23 cellular contexts compared by ENCODE assay signal in genomic region chr15:47485419-47485818, GRCh38.
"Had no signal": no experiment of that assay in that cellular context is flagged by ENCODE, and none has a peak within 500 bp of the region (broad histone marks: within the 10 kb centered on the region; RNA-seq: fewer than 3 reads in every experiment).

No MANE protein-coding gene starts in this region.

- H3K27me3 ChIP-seq: esophagus squamous epithelium, gastrocnemius medialis, neutrophil, pancreas, stomach, testis, tibial artery had no signal

- H3K4me1 ChIP-seq: esophagus squamous epithelium, gastrocnemius medialis, pancreas, stomach, testis, tibial artery had no signal

- H3K4me3 ChIP-seq: esophagus squamous epithelium, gastrocnemius medialis, lung, pancreas, stomach, testis, tibial artery had no signal

- DNase-seq: cerebellar nuclear complex; cortex of kidney; effector memory CD8-positive, alpha-beta T cell; erythroblast; esophagus squamous epithelium; gastrocnemius medialis; head of caudate nucleus; left ventricle myocardium superior; natural killer cell; pancreas; stimulated activated CD4-positive, alpha-beta T cell treated with anti-CD3 and anti-CD28 coated beads, Interleukin-2, amount 100 ng/mL, for 24 hours; stimulated activated CD4-positive, alpha-beta T cell treated with anti-CD3 and anti-CD28 coated beads, Interleukin-4, amount 100 ng/mL, for 24 hours; stimulated activated naive CD4-positive, alpha-beta T cell treated with Interleukin-2 at 50 U/mL for 16 hours; stomach; substantia nigra; testis; tibial artery had no signal

- FAIRE-seq: endometrium, keratinocyte, pancreas had no signal

- ATAC-seq: effector memory CD8-positive, alpha-beta T cell; gastrocnemius medialis; left ventricle myocardium superior; natural killer cell; pancreas; sciatic nerve; stimulated activated effector memory CD8-positive, alpha-beta T cell treated with anti-CD3 and anti-CD28 coated beads, Interleukin-12 subunit alpha, Interleukin-12 subunit beta, amount 100 ng/mL, for 72 hours had no signal

- H3K9me3 ChIP-seq: esophagus squamous epithelium, gastrocnemius medialis, neutrophil, pancreas, stomach, testis, tibial artery had no signal

- H3K36me3 ChIP-seq: esophagus squamous epithelium, gastrocnemius medialis, neutrophil, pancreas, stomach, tibial artery had no signal

- H3K27ac ChIP-seq: esophagus squamous epithelium, gastrocnemius medialis, neutrophil, pancreas, stomach, testis, tibial artery had no signal
